9 cellular contexts compared by ENCODE assay signal in genomic region chr2:65320042-65320711, GRCh38.
DNase-seq lines count a peak whose midpoint lies in the region; ATAC-seq, FAIRE-seq and TF ChIP-seq lines count a peak whose summit lies in the region.
"Had no signal": no experiment of that assay in that cellular context is flagged by ENCODE, and none has a peak within 500 bp of the region (broad histone marks: within the 10 kb centered on the region; RNA-seq: fewer than 3 reads in every experiment).

No MANE protein-coding gene starts in this region.

- WGBS in heart right ventricle, 2 donors = 70 to 73% methylated on average over 9 of the region's 9 CpGs

- H3K36me3 ChIP-seq in DND-41 (ENCODE audit: insufficient read depth, low read length) (peaks cover 52% of the 10 kb centered on the region), heart right ventricle (peaks cover 0 to 48% (median 0%) of the 10 kb centered on the region in 9 donors)

- H3K4me1 ChIP-seq in DND-41 (ENCODE audit: insufficient read depth, low read length) = no peaks in the 10 kb centered on the region
- peaks cover 0 to 18% (median 0%) of the 10 kb centered on the region in 9 donors for H3K4me1 ChIP-seq in heart right ventricle

- no peaks in the 10 kb centered on the region for H3K9me3 ChIP-seq in DND-41 (ENCODE audit: insufficient read depth, low read length, severe bottlenecking)
- H3K9me3 ChIP-seq in heart right ventricle = no peaks in the 10 kb centered on the region

- FAIRE-seq in GM19239 (lab: Jason Lieb, UNC) (peak; percentile 66), urothelium cell line (lab: Jason Lieb, UNC) (no peak)

- no peak overlapping the region for H3K9ac ChIP-seq in DND-41 (ENCODE audit: low read depth, low read length)

- H4K20me1 ChIP-seq in DND-41 (ENCODE audit: insufficient read depth, low read length) = 0 out of 2 replicates have a peak, but pooled peaks cover 4% of the 10 kb centered on the region

- H2AFZ ChIP-seq in DND-41 (ENCODE audit: low read depth, low read length) = no peak overlapping the region

- ATAC-seq in DND-41 (ENCODE audit: insufficient read depth, low read depth) (peak; percentile 45; the same call in 2 of the 3 replicates), HG03135 (IDR thresholded peaks at IDR 0.05; ENCODE audit: unreplicated experiment) (peak; percentile 64), heart right ventricle (peak in 7 of 8 donors; percentile 29 to 84 (median 58))

- H3K4me3 ChIP-seq in DND-41 (ENCODE audit: low read depth in 1 of 2, low read length in 2 of 2) (no peak overlapping the region), heart right ventricle (no peak overlapping the region)

- no peak for DNase-seq in DND-41
- DNase-seq in GM19239 (ENCODE audit: insufficient read length, low spot score) = peak; percentile 39
- peak in 1 of 2 donors; percentile 33 for DNase-seq in heart right ventricle
- DNase-seq in urothelium cell line (ENCODE audit: low spot score) = peak; percentile 90
- DNase-seq in OCI-M1 (lab: John Stamatoyannopoulos, UW) = no peak
- DNase-seq in cortex of kidney (lab: John Stamatoyannopoulos, UW) = no peak
- DNase-seq: activated B cell treated with CpG ODN at 0.5 μM for 24 hours had no signal

- intact Hi-C loops in heart right ventricle (cut with DNase I) = no loop called here

- TF ChIP-seq CTCF in DND-41 (IDR thresholded peaks at IDR 0.05; ENCODE audit: borderline replicate concordance, extremely low read depth, low read length, poor library complexity, severe bottlenecking) (peak; percentile 49), VCaP (conservative IDR thresholded peaks at IDR 0.05) (0 out of 2 replicates have a peak, but pooled peaks have one; percentile 9), heart right ventricle (IDR thresholded peaks at IDR 0.05) (peak in 1 of 9 donors; percentile 30)

- H3K27ac ChIP-seq in DND-41 (ENCODE audit: low read length) = no peak overlapping the region
- no peak overlapping the region for H3K27ac ChIP-seq in VCaP
- peak overlapping the region in 2 of 10 donors; percentile 28 to 47 for H3K27ac ChIP-seq in heart right ventricle

- no peak overlapping the region for H3K4me2 ChIP-seq in DND-41 (ENCODE audit: insufficient read depth, low read length)

- no peaks in the 10 kb centered on the region for H3K27me3 ChIP-seq in DND-41 (ENCODE audit: insufficient read depth, low read length, poor library complexity)
- H3K27me3 ChIP-seq in heart right ventricle = no peaks in the 10 kb centered on the region

- H3K79me2 ChIP-seq in DND-41 (ENCODE audit: insufficient read depth, low read length) = 0 out of 2 replicates have a peak, but pooled peaks cover under 1% of the 10 kb centered on the region

Comparison
In these comparisons a context has a peak if more than half of its experiments do, and no peak if none do; other contexts are left out.
1. DNase-seq: peak in GM19239 (single experiment) and urothelium cell line (single experiment); none in DND-41 (single experiment), OCI-M1 (single experiment) and cortex of kidney (single experiment).
2. Peak in every context shown above with its lines, with median percentiles within 50 percentile points of each other: ATAC-seq.